1 cellular context compared by ENCODE assay signal in the genomic region with DNA sequence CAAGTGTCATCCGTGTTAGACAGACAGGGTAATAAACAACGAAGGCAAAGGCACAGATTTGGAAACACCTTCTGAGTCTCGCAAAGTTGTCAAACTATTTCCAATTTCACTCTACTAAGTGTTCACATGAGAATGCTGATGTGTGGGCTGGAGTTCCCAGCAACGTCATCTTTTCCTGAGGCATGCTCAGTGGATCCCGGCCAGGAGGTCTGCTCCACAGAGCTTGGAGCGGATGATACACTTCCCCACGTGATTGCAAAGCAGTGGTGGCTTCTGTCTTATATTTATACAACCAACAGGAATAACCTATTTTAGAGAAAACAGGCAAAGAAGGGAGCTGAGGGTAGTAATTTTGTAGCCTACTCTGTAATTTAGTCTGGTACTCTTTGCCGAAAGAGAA.
TF ChIP-seq lines count a peak whose summit lies in the region.

No MANE protein-coding gene starts in this region.

TF ChIP-seq in IMR-90, 13 proteins besides CTCF, POLR2A, EP300 and RAD21 (continued from another document):
- TF ChIP-seq ELK1 (IDR thresholded peaks at IDR 0.05; ENCODE audit: borderline replicate concordance, low read depth, low read length) (no peak), USF2 (IDR thresholded peaks at IDR 0.05; ENCODE audit: low read depth, low read length) (no peak), RCOR1 (IDR thresholded peaks at IDR 0.05; ENCODE audit: insufficient replicate concordance, low read length) (no peak)
